8 cellular contexts compared by ENCODE assay signal in the genomic region with DNA sequence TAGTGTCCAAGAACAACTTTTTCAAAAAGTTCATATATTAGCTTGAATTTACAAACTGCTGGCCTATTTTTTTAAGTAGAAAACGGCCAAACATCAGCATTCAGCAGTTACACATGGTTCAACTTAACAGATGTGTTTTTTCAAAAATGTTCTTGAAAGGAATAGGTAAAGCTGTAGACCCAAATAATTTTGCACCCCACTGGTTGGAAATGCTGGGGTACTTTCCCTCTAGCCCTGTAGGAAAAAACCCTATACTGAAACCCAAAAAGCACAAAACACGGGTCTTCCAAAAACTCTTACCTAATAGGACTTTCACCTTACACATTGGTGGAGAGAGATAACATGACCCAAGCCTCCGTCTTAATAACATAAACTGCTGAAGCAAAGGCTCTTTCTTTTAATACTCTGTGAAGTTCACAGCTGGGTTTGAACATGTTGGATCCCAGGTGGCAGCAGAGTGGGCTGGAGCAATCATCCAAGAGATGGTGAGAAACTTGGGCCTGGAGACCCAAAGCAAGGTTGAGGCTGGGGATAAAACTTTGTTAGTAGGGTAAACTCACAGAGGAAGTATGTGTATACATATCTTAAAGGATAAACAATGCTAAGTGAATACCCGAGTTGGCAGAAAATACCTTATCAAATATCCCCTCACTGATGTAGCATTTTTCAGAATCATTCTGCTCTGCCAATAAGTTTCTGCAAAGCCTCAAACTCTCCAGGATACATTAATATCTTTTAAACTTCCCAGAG. TPM values are rescaled to one million over a fixed set of nuclear protein-coding genes. Genes with fewer than 3 reads are reported as not detected.
DNase-seq lines count a peak whose midpoint lies in the region; ATAC-seq and TF ChIP-seq lines count a peak whose summit lies in the region.

No MANE protein-coding gene starts in this region.

- peak; percentile 42 for DNase-seq in GM13976 (ENCODE audit: low spot score)
- peak; percentile 41 for DNase-seq in RKO (ENCODE audit: low spot score)
- no peak for DNase-seq in gastrocnemius medialis
- no peak for DNase-seq in DMS153 treated with DMSO at 0.1 percent for 48 hours (lab: John Stamatoyannopoulos, UW; ENCODE audit: unreplicated experiment)
- DNase-seq in NCI-H187 treated with DMSO at 0.1 percent for 48 hours (lab: John Stamatoyannopoulos, UW), result no peak
- no peak for DNase-seq in NOMO-1 treated with dmso at 0.1 percent for 144 hours (lab: John Stamatoyannopoulos, UW; ENCODE audit: unreplicated experiment)

- H3K4me1 ChIP-seq in esophagus (ENCODE audit: control insufficient read depth in 2 of 2, insufficient read depth in 2 of 2, low read length in 1 of 2), result peaks cover 4 to 5% of the 10 kb centered on the region in 2 donors
- peaks cover 31 to 37% of the 10 kb centered on the region in 2 donors for H3K4me1 ChIP-seq in gastrocnemius medialis

- H3K27me3 ChIP-seq in esophagus (ENCODE audit: control insufficient read depth in 1 of 2, insufficient read depth in 2 of 2, low read length in 2 of 2) (no peaks in the 10 kb centered on the region), gastrocnemius medialis (no peaks in the 10 kb centered on the region)

- H3K9me3 ChIP-seq in esophagus (ENCODE audit: control insufficient read depth in 2 of 2, insufficient read depth in 1 of 2, low read depth in 1 of 2, low read length in 1 of 2) (no peaks in the 10 kb centered on the region), gastrocnemius medialis (no peaks in the 10 kb centered on the region)

- H3K27ac ChIP-seq in esophagus (ENCODE audit: low read depth in 2 of 2, low read length in 1 of 2) (peak overlapping the region; percentile 62 to 98), gastrocnemius medialis (peak overlapping the region; percentile 83 to 91 (median 87))

- ATAC-seq in gastrocnemius medialis, result no peak
- no peak for ATAC-seq in HG03342 (IDR thresholded peaks at IDR 0.05; ENCODE audit: unreplicated experiment)

- peak overlapping the region; percentile 86 to 90 for H3K4me3 ChIP-seq in esophagus (ENCODE audit: low read depth in 1 of 2, low read length in 2 of 2)
- peak overlapping the region; percentile 81 to 96 (median 86) for H3K4me3 ChIP-seq in gastrocnemius medialis

- peaks cover 0 to 4% of the 10 kb centered on the region in 2 donors for H3K36me3 ChIP-seq in esophagus (ENCODE audit: control insufficient read depth in 2 of 2, insufficient read depth in 2 of 2, low read length in 1 of 2)
- peaks cover 0 to 51% of the 10 kb centered on the region in 2 donors for H3K36me3 ChIP-seq in gastrocnemius medialis

- intact Hi-C loops in gastrocnemius medialis (cut with DNase I; ENCODE audit: low total_unique reads), result no loop called here

- TF ChIP-seq POLR2A in gastrocnemius medialis (IDR thresholded peaks at IDR 0.05), result no peak

- TF ChIP-seq CTCF in GM13976 (IDR thresholded peaks at IDR 0.05; ENCODE audit: borderline replicate concordance, control extremely low read depth, extremely low read depth, insufficient read depth, missing control alignments) (no peak), gastrocnemius medialis (IDR thresholded peaks at IDR 0.05 in 4 of 5, conservative IDR thresholded peaks at IDR 0.05 in 1 of 5) (no peak)

- 23 to 25% methylated on average over 4 of the region's 4 CpGs for WGBS in esophagus, 2 donors

- in situ Hi-C loops in GM13976 (cut with MboI; ENCODE audit: low sequenced_read_pairs, unreplicated experiment) (no loop called here), gastrocnemius medialis (cut with MboI; ENCODE audit: low sequenced_read_pairs in 4 of 4) (no loop called here)

RNA-seq across cellular contexts. Expression of a gene that starts 0.6 kb away (rescaled TPM):
- polyA plus RNA-seq in esophagus, result 10 to 100 TPM; 13.7 to 19.0 TPM
- 10 to 100 TPM in 1 of 4 donors, 1 to 10 TPM in 3; 7.2 to 10.0 (median 8.9) TPM for total RNA-seq in gastrocnemius medialis

RNA-seq across cellular contexts. Expression of a gene that starts 4.8 kb away (rescaled TPM):
- 10 to 100 TPM; 41.7 to 60.3 TPM for polyA plus RNA-seq in esophagus
- total RNA-seq in gastrocnemius medialis, result 100 to 1,000 TPM in 1 of 4 donors, 10 to 100 TPM in 3; 73.2 to 104 (median 79.6) TPM

Comparison
In these comparisons a context has a peak if more than half of its experiments do, and no peak if none do; other contexts are left out.
1. DNase-seq: peak in GM13976 (single experiment) and RKO (single experiment); none in gastrocnemius medialis (0 of 2), DMS153 treated with DMSO at 0.1 percent for 48 hours (single experiment), NCI-H187 treated with DMSO at 0.1 percent for 48 hours (single experiment) and NOMO-1 treated with dmso at 0.1 percent for 144 hours (single experiment).